ENCODE assay signal across 8 cellular contexts in the genomic region with DNA sequence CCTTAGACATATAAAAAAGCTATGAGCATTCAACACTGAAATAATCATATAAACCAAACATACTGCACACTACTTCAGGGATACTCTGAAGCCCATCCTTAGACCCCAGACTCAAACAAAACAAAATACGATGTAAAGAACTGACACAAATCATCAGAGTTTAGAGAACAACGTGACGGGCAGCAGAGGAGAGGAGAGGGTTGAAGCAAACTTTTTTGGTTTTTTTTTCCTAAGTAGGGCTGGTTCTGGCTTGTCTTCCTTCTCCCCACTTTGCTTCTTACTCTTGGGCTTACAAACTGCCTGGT. TPM values are rescaled to one million over a fixed set of nuclear protein-coding genes. Genes with fewer than 3 reads are reported as not detected.
DNase-seq lines count a peak whose midpoint lies in the region; ATAC-seq and TF ChIP-seq lines count a peak whose summit lies in the region.

No MANE protein-coding gene starts in this region.

- H3K4me3 ChIP-seq in GM12864 (ENCODE audit: low read depth, low read length): peak overlapping the region; percentile 69
- peak overlapping the region; percentile 57 to 85 (median 74) for H3K4me3 ChIP-seq in esophagus squamous epithelium
- peak overlapping the region; percentile 57 to 65 for H3K4me3 ChIP-seq in prostate gland

- H3K4me1 ChIP-seq in esophagus squamous epithelium: peaks cover 5 to 22% (median 10%) of the 10 kb centered on the region in 3 donors
- H3K4me1 ChIP-seq in prostate gland (replicated peaks): no peaks in the 10 kb centered on the region

- H3K27ac ChIP-seq in RWPE1 (peak overlapping the region; percentile 80), esophagus squamous epithelium (peak overlapping the region; percentile 84 to 96 (median 92)), prostate gland (peak overlapping the region; percentile 81 to 86)

- no peaks in the 10 kb centered on the region for H3K9me3 ChIP-seq in esophagus squamous epithelium
- H3K9me3 ChIP-seq in prostate gland: no peaks in the 10 kb centered on the region

- H3K27me3 ChIP-seq in esophagus squamous epithelium (no peaks in the 10 kb centered on the region), prostate gland (replicated peaks; ENCODE audit: insufficient read depth) (no peaks in the 10 kb centered on the region)

- WGBS in esophagus squamous epithelium, 2 donors: 5 to 7% methylated on average over 3 of the region's 3 CpGs
- WGBS in prostate gland: 5% methylated on average over 3 of the region's 3 CpGs

- TF ChIP-seq CTCF in GM12864 (IDR thresholded peaks at IDR 0.05; ENCODE audit: low read depth, low read length, missing control alignments): no peak
- TF ChIP-seq CTCF in RWPE1 (conservative IDR thresholded peaks at IDR 0.05; ENCODE audit: low read depth): no peak
- TF ChIP-seq CTCF in esophagus squamous epithelium (IDR thresholded peaks at IDR 0.05): no peak
- no peak for TF ChIP-seq CTCF in prostate gland (IDR thresholded peaks at IDR 0.05)

- POLR2A ChIA-PET in RWPE1 (lab: Yijun Ruan, JAX; ENCODE audit: low non-redundant PET): no interaction called here

- no peak for DNase-seq in GM12864 (ENCODE audit: low read depth)
- no peak for DNase-seq in RWPE1 (ENCODE audit: low spot score)
- DNase-seq in esophagus squamous epithelium (lab: John Stamatoyannopoulos, UW): no peak
- DNase-seq in prostate gland (ENCODE audit: low spot score): no peak
- DNase-seq in GM19238 (ENCODE audit: insufficient read length, low spot score): no peak
- DNase-seq in inferior parietal cortex (ENCODE audit: extremely low spot score): no peak

- CTCF ChIA-PET in RWPE1 (lab: Yijun Ruan, JAX): no interaction called here

- no peaks in the 10 kb centered on the region for H3K36me3 ChIP-seq in esophagus squamous epithelium
- H3K36me3 ChIP-seq in prostate gland: no peaks in the 10 kb centered on the region

- intact Hi-C loops in esophagus squamous epithelium (cut with DNase I): no loop called here
- intact Hi-C loops in prostate gland (cut with DNase I): no loop called here

- TF ChIP-seq POLR2A in esophagus squamous epithelium (IDR thresholded peaks at IDR 0.05) (no peak), prostate gland (IDR thresholded peaks at IDR 0.05) (no peak)

- ATAC-seq in GM19023 (IDR thresholded peaks at IDR 0.05; ENCODE audit: unreplicated experiment) (no peak), HG02571 (IDR thresholded peaks at IDR 0.05; ENCODE audit: unreplicated experiment) (no peak)

RNA-seq across cellular contexts. Expression of gene GAP43, which starts 34.7 kb away (rescaled TPM):
- total RNA-seq in esophagus squamous epithelium: 1 to 10 TPM in 1 of 4 donors, not detected in 3; 1.2 TPM
- under 1 TPM in 1 of 2 donors, not detected in 1; 0.74 TPM for total RNA-seq in prostate gland
